Comparison of ENCODE assay signal across 17 cellular contexts in genomic region chr2:33342171-33342570, GRCh38.
DNase-seq lines count a peak whose midpoint lies in the region; ATAC-seq, FAIRE-seq and TF ChIP-seq lines count a peak whose summit lies in the region.
"Had no signal": no experiment of that assay in that cellular context is flagged by ENCODE, and none has a peak within 500 bp of the region (broad histone marks: within the 10 kb centered on the region; RNA-seq: fewer than 3 reads in every experiment).

No MANE protein-coding gene starts in this region.

- POLR2A ChIA-PET in HepG2 (lab: Yijun Ruan, JAX), result no interaction called here
- POLR2A ChIA-PET in activated CD4-positive, alpha-beta T cell treated with anti-CD3 and anti-CD28 coated beads for 36 hours (lab: Charles Lee), result no interaction called here

- in situ Hi-C loops in HepG2 (cut with HindIII; ENCODE audit: extremely low pct_ligation_motif_present, low pct_unique_long_range_greater_than_20kb), result no loop called here

- no peaks in the 10 kb centered on the region for H3K4me1 ChIP-seq in HepG2 (ENCODE audit: insufficient read depth, low read length)
- H3K4me1 ChIP-seq: BE2C had no signal

- no peak for ATAC-seq in HepG2
- no peak for ATAC-seq in activated CD4-positive, alpha-beta T cell treated with anti-CD3 and anti-CD28 coated beads for 36 hours
- no peak for ATAC-seq in activated T-cell treated with anti-CD3 and anti-CD28 coated beads, Interleukin-2, amount 50 U/mL, for 4 hours

- TF ChIP-seq CTCF in VCaP (conservative IDR thresholded peaks at IDR 0.05) (no peak), HepG2 (CRISPR knock-in tag; IDR thresholded peaks at IDR 0.05) (no peak)

- no peaks in the 10 kb centered on the region for H3K79me2 ChIP-seq in HepG2 (ENCODE audit: insufficient read depth, low read length)

- TF ChIP-seq RAD21 in HepG2 (CRISPR knock-in tag; IDR thresholded peaks at IDR 0.05), result no peak

- no peak overlapping the region for H3K4me2 ChIP-seq in HepG2 (ENCODE audit: low read depth, low read length)

- H3K4me3 Mint-ChIP-seq in activated CD4-positive, alpha-beta T cell treated with anti-CD3 and anti-CD28 coated beads for 36 hours, result no peak overlapping the region
- H3K4me3 Mint-ChIP-seq in activated T-cell treated with anti-CD3 and anti-CD28 coated beads, Interleukin-2, amount 50 U/mL, for 4 hours, result no peak overlapping the region
- H3K4me3 Mint-ChIP-seq: CD4-positive, alpha-beta T cell had no signal

- no peak for TF ChIP-seq EP300 in HepG2 (IDR thresholded peaks at IDR 0.05; ENCODE audit: low read depth in 2 of 2, low read length in 2 of 2)
- TF ChIP-seq EP300 in HepG2 (CRISPR knock-in tag; IDR thresholded peaks at IDR 0.05; ENCODE audit: borderline replicate concordance), result no peak

- peak; percentile 7 for DNase-seq in NCI-H146 (lab: John Stamatoyannopoulos, UW)
- DNase-seq in HepG2 (ENCODE audit: low spot score), result no peak
- no peak for DNase-seq in activated CD4-positive, alpha-beta T cell treated with anti-CD3 and anti-CD28 coated beads for 36 hours
- no peak for DNase-seq in activated T-cell treated with anti-CD3 and anti-CD28 coated beads, Interleukin-2, amount 50 U/mL, for 4 hours
- DNase-seq in T-helper 9 cell, result no peak
- no peak for DNase-seq in HUDEP-2 (lab: John Stamatoyannopoulos, UW; ENCODE audit: unreplicated experiment in 76 of 76)
- DNase-seq: BE2C; CD4-positive, alpha-beta T cell; H7; KG1; NCI-H1694; NCI-H2107; NCI-H2227 treated with DMSO at 0.1 percent for 48 hours; NCI-H524; SIG-M5 had no signal

- no TSS peak for BruUV-seq in HepG2 (replicated peaks; lab: Mats Ljungman, UMichigan)

- no peak overlapping the region for H3K4me3 ChIP-seq in HepG2 (replicated peaks in 1 of 3; ENCODE audit: insufficient read depth in 1 of 3, low read depth in 2 of 3, low read length in 3 of 3)

- 25% methylated on average over 5 of the region's 5 CpGs for WGBS in HepG2 (ENCODE audit: low lambda C conversion rate)

- H3K9me3 Mint-ChIP-seq in activated CD4-positive, alpha-beta T cell treated with anti-CD3 and anti-CD28 coated beads for 36 hours (ENCODE audit: low read depth), result no peaks in the 10 kb centered on the region
- no peaks in the 10 kb centered on the region for H3K9me3 Mint-ChIP-seq in activated T-cell treated with anti-CD3 and anti-CD28 coated beads, Interleukin-2, amount 50 U/mL, for 4 hours
- H3K9me3 Mint-ChIP-seq: CD4-positive, alpha-beta T cell had no signal

- CTCF ChIA-PET in HepG2 (lab: Yijun Ruan, JAX; ENCODE audit: low intra/inter-chr PET ratio, low total read pairs), result no interaction called here
- CTCF ChIA-PET in activated CD4-positive, alpha-beta T cell treated with anti-CD3 and anti-CD28 coated beads for 36 hours (lab: Charles Lee), result no interaction called here

- no peaks in the 10 kb centered on the region for H4K20me1 ChIP-seq in HepG2 (ENCODE audit: insufficient read depth, low read length)

- H3K36me3 Mint-ChIP-seq in activated CD4-positive, alpha-beta T cell treated with anti-CD3 and anti-CD28 coated beads for 36 hours (ENCODE audit: low read depth), result no peaks in the 10 kb centered on the region
- H3K36me3 Mint-ChIP-seq in activated T-cell treated with anti-CD3 and anti-CD28 coated beads, Interleukin-2, amount 50 U/mL, for 4 hours (ENCODE audit: insufficient read depth), result no peaks in the 10 kb centered on the region

- peaks cover 12% of the 10 kb centered on the region for H3K4me1 Mint-ChIP-seq in activated CD4-positive, alpha-beta T cell treated with anti-CD3 and anti-CD28 coated beads for 36 hours
- peaks cover 13% of the 10 kb centered on the region for H3K4me1 Mint-ChIP-seq in activated T-cell treated with anti-CD3 and anti-CD28 coated beads, Interleukin-2, amount 50 U/mL, for 4 hours (ENCODE audit: low read depth)

- no peaks in the 10 kb centered on the region for H3K9me3 ChIP-seq in HepG2 (ENCODE audit: low read length)
- H3K9me3 ChIP-seq: BE2C had no signal

- H2AFZ ChIP-seq in HepG2 (ENCODE audit: low read length), result no peak overlapping the region

- H3K27me3 ChIP-seq in HepG2 (ENCODE audit: control insufficient read depth in 1 of 2, insufficient read depth in 2 of 2, low read length in 2 of 2), result peaks cover 0 to 11% of the 10 kb centered on the region in 2 experiments; a peak in 1 of 5 replicates

- intact Hi-C loops in HepG2 (cut with micrococcal nuclease; ENCODE audit: unreplicated experiment), result no loop called here
- intact Hi-C loops in activated CD4-positive, alpha-beta T cell treated with anti-CD3 and anti-CD28 coated beads for 36 hours (cut with DNase I, micrococcal nuclease), result no loop called here

- TF ChIP-seq POLR2A in HepG2 (IDR thresholded peaks at IDR 0.05; ENCODE audit: insufficient read depth in 1 of 2, low read depth in 2 of 2, low read length in 2 of 2), result no peak

- H3K27ac Mint-ChIP-seq in activated CD4-positive, alpha-beta T cell treated with anti-CD3 and anti-CD28 coated beads for 36 hours, result no peak overlapping the region
- H3K27ac Mint-ChIP-seq: CD4-positive, alpha-beta T cell had no signal

- FAIRE-seq in HepG2 (lab: Jason Lieb, UNC), result no peak

- peak overlapping the region; percentile 10; the same call in 1 of the 2 replicates for H3K27ac ChIP-seq in VCaP
- no peak overlapping the region for H3K27ac ChIP-seq in HepG2 (ENCODE audit: extremely low read length, insufficient read depth, low read length)
- H3K27ac ChIP-seq: HL-60 had no signal

- H3K27me3 Mint-ChIP-seq in activated CD4-positive, alpha-beta T cell treated with anti-CD3 and anti-CD28 coated beads for 36 hours, result peaks cover 6% of the 10 kb centered on the region
- H3K27me3 Mint-ChIP-seq in activated T-cell treated with anti-CD3 and anti-CD28 coated beads, Interleukin-2, amount 50 U/mL, for 4 hours (ENCODE audit: low read depth), result peaks cover 4% of the 10 kb centered on the region

- H3K36me3 ChIP-seq in HepG2 (replicated peaks in 1 of 2; ENCODE audit: control insufficient read depth in 1 of 2, insufficient read depth in 2 of 2, low read length in 2 of 2), result no peaks in the 10 kb centered on the region
- H3K36me3 ChIP-seq: BE2C had no signal

- H3K9ac ChIP-seq in HepG2 (ENCODE audit: insufficient read depth, low read depth, low read length), result no peak overlapping the region

TF ChIP-seq in HepG2, 621 proteins besides CTCF, POLR2A, EP300 and RAD21:
- TF ChIP-seq FOXP1 (IDR thresholded peaks at IDR 0.05) (no peak), FOXP1 (CRISPR knock-in tag; IDR thresholded peaks at IDR 0.05) (peak; percentile 8; the same call in 1 of the 2 replicates), CBX1 (IDR thresholded peaks at IDR 0.05; ENCODE audit: low read depth) (no peak)
